In the genomic region with DNA sequence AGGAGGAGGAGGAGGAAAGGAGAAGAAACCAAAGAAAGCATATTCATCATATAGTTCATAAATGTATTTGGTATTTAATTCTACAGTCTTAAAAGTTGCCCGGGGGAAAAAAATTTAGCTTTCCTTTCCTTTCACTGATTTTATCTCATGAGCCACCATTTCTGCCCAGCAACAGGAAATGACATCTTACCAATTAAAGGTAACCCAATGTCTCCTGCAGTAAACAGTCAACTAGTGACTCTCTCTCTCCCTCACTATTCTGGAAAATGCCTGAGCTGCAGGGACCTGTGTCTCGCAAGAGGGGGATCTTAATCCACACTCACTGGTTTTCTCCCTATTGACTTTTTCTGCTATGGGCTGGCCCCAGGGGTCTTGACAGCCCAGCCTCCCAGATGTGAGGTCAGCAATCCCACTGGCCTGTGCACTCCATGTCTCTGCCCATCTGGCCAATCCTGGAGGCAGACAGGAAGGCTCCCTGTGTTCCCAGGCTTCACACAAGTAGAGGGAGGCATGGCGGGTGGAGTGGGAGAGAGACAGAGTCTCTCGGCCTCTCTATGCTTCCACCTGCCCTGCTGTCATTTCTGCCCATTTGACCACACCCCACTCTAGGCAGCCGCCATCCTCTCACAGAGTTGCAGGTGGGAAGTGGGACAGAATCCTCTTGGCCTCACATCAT, we compare ENCODE assay signal across 1 cellular context.
TF ChIP-seq lines count a peak whose summit lies in the region.

No MANE protein-coding gene starts in this region.

TF ChIP-seq in H1, 55 proteins besides CTCF, POLR2A, EP300 and RAD21:
- TF ChIP-seq, protein P1, sequence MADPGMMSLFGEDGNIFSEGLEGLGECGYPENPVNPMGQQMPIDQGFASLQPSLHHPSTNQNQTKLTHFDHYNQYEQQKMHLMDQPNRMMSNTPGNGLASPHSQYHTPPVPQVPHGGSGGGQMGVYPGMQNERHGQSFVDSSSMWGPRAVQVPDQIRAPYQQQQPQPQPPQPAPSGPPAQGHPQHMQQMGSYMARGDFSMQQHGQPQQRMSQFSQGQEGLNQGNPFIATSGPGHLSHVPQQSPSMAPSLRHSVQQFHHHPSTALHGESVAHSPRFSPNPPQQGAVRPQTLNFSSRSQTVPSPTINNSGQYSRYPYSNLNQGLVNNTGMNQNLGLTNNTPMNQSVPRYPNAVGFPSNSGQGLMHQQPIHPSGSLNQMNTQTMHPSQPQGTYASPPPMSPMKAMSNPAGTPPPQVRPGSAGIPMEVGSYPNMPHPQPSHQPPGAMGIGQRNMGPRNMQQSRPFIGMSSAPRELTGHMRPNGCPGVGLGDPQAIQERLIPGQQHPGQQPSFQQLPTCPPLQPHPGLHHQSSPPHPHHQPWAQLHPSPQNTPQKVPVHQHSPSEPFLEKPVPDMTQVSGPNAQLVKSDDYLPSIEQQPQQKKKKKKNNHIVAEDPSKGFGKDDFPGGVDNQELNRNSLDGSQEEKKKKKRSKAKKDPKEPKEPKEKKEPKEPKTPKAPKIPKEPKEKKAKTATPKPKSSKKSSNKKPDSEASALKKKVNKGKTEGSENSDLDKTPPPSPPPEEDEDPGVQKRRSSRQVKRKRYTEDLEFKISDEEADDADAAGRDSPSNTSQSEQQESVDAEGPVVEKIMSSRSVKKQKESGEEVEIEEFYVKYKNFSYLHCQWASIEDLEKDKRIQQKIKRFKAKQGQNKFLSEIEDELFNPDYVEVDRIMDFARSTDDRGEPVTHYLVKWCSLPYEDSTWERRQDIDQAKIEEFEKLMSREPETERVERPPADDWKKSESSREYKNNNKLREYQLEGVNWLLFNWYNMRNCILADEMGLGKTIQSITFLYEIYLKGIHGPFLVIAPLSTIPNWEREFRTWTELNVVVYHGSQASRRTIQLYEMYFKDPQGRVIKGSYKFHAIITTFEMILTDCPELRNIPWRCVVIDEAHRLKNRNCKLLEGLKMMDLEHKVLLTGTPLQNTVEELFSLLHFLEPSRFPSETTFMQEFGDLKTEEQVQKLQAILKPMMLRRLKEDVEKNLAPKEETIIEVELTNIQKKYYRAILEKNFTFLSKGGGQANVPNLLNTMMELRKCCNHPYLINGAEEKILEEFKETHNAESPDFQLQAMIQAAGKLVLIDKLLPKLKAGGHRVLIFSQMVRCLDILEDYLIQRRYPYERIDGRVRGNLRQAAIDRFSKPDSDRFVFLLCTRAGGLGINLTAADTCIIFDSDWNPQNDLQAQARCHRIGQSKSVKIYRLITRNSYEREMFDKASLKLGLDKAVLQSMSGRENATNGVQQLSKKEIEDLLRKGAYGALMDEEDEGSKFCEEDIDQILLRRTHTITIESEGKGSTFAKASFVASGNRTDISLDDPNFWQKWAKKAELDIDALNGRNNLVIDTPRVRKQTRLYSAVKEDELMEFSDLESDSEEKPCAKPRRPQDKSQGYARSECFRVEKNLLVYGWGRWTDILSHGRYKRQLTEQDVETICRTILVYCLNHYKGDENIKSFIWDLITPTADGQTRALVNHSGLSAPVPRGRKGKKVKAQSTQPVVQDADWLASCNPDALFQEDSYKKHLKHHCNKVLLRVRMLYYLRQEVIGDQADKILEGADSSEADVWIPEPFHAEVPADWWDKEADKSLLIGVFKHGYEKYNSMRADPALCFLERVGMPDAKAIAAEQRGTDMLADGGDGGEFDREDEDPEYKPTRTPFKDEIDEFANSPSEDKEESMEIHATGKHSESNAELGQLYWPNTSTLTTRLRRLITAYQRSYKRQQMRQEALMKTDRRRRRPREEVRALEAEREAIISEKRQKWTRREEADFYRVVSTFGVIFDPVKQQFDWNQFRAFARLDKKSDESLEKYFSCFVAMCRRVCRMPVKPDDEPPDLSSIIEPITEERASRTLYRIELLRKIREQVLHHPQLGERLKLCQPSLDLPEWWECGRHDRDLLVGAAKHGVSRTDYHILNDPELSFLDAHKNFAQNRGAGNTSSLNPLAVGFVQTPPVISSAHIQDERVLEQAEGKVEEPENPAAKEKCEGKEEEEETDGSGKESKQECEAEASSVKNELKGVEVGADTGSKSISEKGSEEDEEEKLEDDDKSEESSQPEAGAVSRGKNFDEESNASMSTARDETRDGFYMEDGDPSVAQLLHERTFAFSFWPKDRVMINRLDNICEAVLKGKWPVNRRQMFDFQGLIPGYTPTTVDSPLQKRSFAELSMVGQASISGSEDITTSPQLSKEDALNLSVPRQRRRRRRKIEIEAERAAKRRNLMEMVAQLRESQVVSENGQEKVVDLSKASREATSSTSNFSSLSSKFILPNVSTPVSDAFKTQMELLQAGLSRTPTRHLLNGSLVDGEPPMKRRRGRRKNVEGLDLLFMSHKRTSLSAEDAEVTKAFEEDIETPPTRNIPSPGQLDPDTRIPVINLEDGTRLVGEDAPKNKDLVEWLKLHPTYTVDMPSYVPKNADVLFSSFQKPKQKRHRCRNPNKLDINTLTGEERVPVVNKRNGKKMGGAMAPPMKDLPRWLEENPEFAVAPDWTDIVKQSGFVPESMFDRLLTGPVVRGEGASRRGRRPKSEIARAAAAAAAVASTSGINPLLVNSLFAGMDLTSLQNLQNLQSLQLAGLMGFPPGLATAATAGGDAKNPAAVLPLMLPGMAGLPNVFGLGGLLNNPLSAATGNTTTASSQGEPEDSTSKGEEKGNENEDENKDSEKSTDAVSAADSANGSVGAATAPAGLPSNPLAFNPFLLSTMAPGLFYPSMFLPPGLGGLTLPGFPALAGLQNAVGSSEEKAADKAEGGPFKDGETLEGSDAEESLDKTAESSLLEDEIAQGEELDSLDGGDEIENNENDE (IDR thresholded peaks at IDR 0.05; ENCODE audit: insufficient replicate concordance, low read length), result no peak
- TF ChIP-seq SP2 (IDR thresholded peaks at IDR 0.05; ENCODE audit: low read length), result no peak
- TF ChIP-seq TAF1 (IDR thresholded peaks at IDR 0.05; ENCODE audit: low read depth, low read length), result no peak
- no peak for TF ChIP-seq POU5F1 (IDR thresholded peaks at IDR 0.05; ENCODE audit: low read depth, low read length)
- TF ChIP-seq TBP (IDR thresholded peaks at IDR 0.05; ENCODE audit: low read depth, low read length), result no peak
- TF ChIP-seq PHF8 (conservative IDR thresholded peaks at IDR 0.05; ENCODE audit: low read depth, low read length), result no peak
- TF ChIP-seq, protein P2, sequence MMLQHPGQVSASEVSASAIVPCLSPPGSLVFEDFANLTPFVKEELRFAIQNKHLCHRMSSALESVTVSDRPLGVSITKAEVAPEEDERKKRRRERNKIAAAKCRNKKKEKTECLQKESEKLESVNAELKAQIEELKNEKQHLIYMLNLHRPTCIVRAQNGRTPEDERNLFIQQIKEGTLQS (IDR thresholded peaks at IDR 0.05; ENCODE audit: insufficient read depth, low read depth, low read length), result no peak
- no peak for TF ChIP-seq SIX5 (IDR thresholded peaks at IDR 0.05; ENCODE audit: low read depth, low read length)
